In the genomic region with DNA sequence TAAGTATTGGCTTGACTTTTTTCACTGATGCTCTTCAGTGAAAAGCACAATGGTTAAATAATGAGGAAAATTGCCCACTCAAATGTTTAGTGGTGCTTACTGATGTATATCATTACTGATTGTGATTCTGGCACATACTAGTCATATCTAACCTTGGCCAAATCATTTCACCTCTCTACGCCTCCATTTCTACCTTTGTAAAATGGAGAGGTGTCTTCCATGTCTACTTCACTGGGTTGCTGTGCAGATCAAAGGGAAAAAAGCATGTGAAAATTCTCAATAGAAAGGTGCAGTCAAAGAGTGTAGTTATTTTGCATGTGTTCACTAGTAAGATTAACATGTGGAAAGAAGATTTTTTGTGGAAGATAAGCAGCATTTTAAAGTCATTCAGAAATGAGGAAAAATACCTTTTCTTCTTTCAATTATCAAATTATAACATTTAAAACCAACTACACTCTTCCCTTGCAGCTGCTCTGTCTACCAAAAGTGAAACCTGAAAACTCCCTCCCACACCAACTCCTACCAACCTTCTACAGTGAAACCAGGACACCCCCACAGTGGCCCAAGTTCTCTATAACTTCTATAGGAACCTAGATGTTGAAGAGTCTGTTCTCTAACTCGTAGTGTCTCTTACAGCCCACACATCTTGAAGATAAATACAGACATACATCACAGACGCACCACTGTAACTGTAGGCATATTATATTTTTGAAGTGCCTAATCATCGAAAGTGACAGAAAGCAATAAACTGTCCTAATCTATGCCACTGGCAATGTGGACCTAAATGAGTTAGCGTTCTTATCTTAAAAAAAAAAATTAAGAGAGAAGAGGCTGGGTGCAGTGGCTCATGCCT, we compare ENCODE assay signal across 8 cellular contexts. TPM values are rescaled to one million over a fixed set of nuclear protein-coding genes. Genes with fewer than 3 reads are reported as not detected.
DNase-seq lines count a peak whose midpoint lies in the region; ATAC-seq lines count a peak whose summit lies in the region.

No MANE protein-coding gene starts in this region.

- peak; percentile 47 for ATAC-seq in GM19468 (IDR thresholded peaks at IDR 0.05; ENCODE audit: extremely low read depth, unreplicated experiment)
- peak; percentile 80 for ATAC-seq in HG03520 (IDR thresholded peaks at IDR 0.05; ENCODE audit: unreplicated experiment)

- H3K9me3 Mint-ChIP-seq in CD8-positive, alpha-beta memory T cell = no peaks in the 10 kb centered on the region
- H3K9me3 Mint-ChIP-seq in activated T-helper 2 cell treated with anti-CD3 and anti-CD28 coated beads, Interferon-gamma antibody, Interleukin-2, Interleukin-4, amounts not matched to agents 10 μg/mL and 5 μg/mL and 100 μg/mL, durations not matched to agents 14 hours and 24 hours and 36 hours = no peaks in the 10 kb centered on the region

- CTCF ChIA-PET in CD8-positive, alpha-beta memory T cell (lab: Charles Lee) = interaction anchor here (1.2 to 6.4 kb wide), 6 partner anchors 11 to 331 kb away, joined by 3 to 51 read pairs (median 4); a partner anchor contains a TSS

- peaks cover 55% of the 10 kb centered on the region for H3K4me1 ChIP-seq in CD8-positive, alpha-beta memory T cell (ENCODE audit: insufficient read depth, low read length)

- no peaks in the 10 kb centered on the region for H3K9me3 ChIP-seq in CD8-positive, alpha-beta memory T cell (ENCODE audit: low read length)

- POLR2A ChIA-PET in CD8-positive, alpha-beta memory T cell (lab: Charles Lee) = no interaction called here

- peak overlapping the region; percentile 80 to 97 (median 91) for H3K27ac Mint-ChIP-seq in CD8-positive, alpha-beta memory T cell
- peak overlapping the region; percentile 94 for H3K27ac Mint-ChIP-seq in activated T-helper 2 cell treated with anti-CD3 and anti-CD28 coated beads, Interferon-gamma antibody, Interleukin-2, Interleukin-4, amounts not matched to agents 10 μg/mL and 5 μg/mL and 100 μg/mL, durations not matched to agents 14 hours and 24 hours and 36 hours

- peak overlapping the region; percentile 60 for H3K4me3 ChIP-seq in CD8-positive, alpha-beta memory T cell (ENCODE audit: low read length)

- intact Hi-C loops in activated T-helper 2 cell treated with anti-CD3 and anti-CD28 coated beads, Interferon-gamma antibody, Interleukin-2, Interleukin-4, amounts not matched to agents 10 μg/mL and 5 μg/mL and 100 μg/mL, durations not matched to agents 14 hours and 24 hours and 36 hours (cut with micrococcal nuclease) = loop anchor here (1.0 to 5.0 kb wide), 11 partner anchors 15 to 841 kb away; a partner anchor contains a TSS

- no peaks in the 10 kb centered on the region for H3K36me3 ChIP-seq in CD8-positive, alpha-beta memory T cell (ENCODE audit: insufficient read depth, low read length)

- peak overlapping the region; percentile 89 to 96 (median 95) for H3K4me3 Mint-ChIP-seq in CD8-positive, alpha-beta memory T cell
- peak overlapping the region; percentile 84 for H3K4me3 Mint-ChIP-seq in activated T-helper 2 cell treated with anti-CD3 and anti-CD28 coated beads, Interferon-gamma antibody, Interleukin-2, Interleukin-4, amounts not matched to agents 10 μg/mL and 5 μg/mL and 100 μg/mL, durations not matched to agents 14 hours and 24 hours and 36 hours (ENCODE audit: low read depth)

- H3K4me1 Mint-ChIP-seq in CD8-positive, alpha-beta memory T cell = peaks cover 66 to 94% (median 93%) of the 10 kb centered on the region in 3 donors
- H3K4me1 Mint-ChIP-seq in activated T-helper 2 cell treated with anti-CD3 and anti-CD28 coated beads, Interferon-gamma antibody, Interleukin-2, Interleukin-4, amounts not matched to agents 10 μg/mL and 5 μg/mL and 100 μg/mL, durations not matched to agents 14 hours and 24 hours and 36 hours (ENCODE audit: low read depth) = peaks cover 73% of the 10 kb centered on the region

- H3K27me3 ChIP-seq in CD8-positive, alpha-beta memory T cell (ENCODE audit: insufficient read depth, low read length, poor library complexity, severe bottlenecking) = no peaks in the 10 kb centered on the region

- no peaks in the 10 kb centered on the region for H3K27me3 Mint-ChIP-seq in CD8-positive, alpha-beta memory T cell
- H3K27me3 Mint-ChIP-seq in activated T-helper 2 cell treated with anti-CD3 and anti-CD28 coated beads, Interferon-gamma antibody, Interleukin-2, Interleukin-4, amounts not matched to agents 10 μg/mL and 5 μg/mL and 100 μg/mL, durations not matched to agents 14 hours and 24 hours and 36 hours (ENCODE audit: low read depth) = no peaks in the 10 kb centered on the region

- H3K27ac ChIP-seq in CD8-positive, alpha-beta memory T cell (ENCODE audit: low read depth, low read length) = peak overlapping the region; percentile 45

- peak in 3 of 5 donors; percentile 39 to 56 (median 55) for DNase-seq in CD8-positive, alpha-beta memory T cell
- peak; percentile 34 for DNase-seq in activated T-helper 2 cell treated with anti-CD3 and anti-CD28 coated beads, Interferon-gamma antibody, Interleukin-2, Interleukin-4, amounts not matched to agents 10 μg/mL and 5 μg/mL and 100 μg/mL, durations not matched to agents 14 hours and 24 hours and 36 hours (ENCODE audit: low spot score)
- peak; percentile 71 for DNase-seq in stimulated activated CD4-positive, alpha-beta T cell treated with anti-CD3 and anti-CD28 coated beads, Interleukin-4, amount 100 ng/mL, for 24 hours
- DNase-seq in superior temporal gyrus (ENCODE audit: extremely low spot score) = no peak
- no peak for DNase-seq in RKO (ENCODE audit: low spot score)
- no peak for DNase-seq in NCI-H2196 treated with DMSO at 0.1 percent for 48 hours (lab: John Stamatoyannopoulos, UW; ENCODE audit: unreplicated experiment)

- H3K36me3 Mint-ChIP-seq in CD8-positive, alpha-beta memory T cell = peaks cover 0 to 15% (median 0%) of the 10 kb centered on the region in 3 donors
- peaks cover 7% of the 10 kb centered on the region for H3K36me3 Mint-ChIP-seq in activated T-helper 2 cell treated with anti-CD3 and anti-CD28 coated beads, Interferon-gamma antibody, Interleukin-2, Interleukin-4, amounts not matched to agents 10 μg/mL and 5 μg/mL and 100 μg/mL, durations not matched to agents 14 hours and 24 hours and 36 hours (ENCODE audit: low read depth)

RNA-seq across cellular contexts. Expression of a gene that starts 1.4 kb away (rescaled TPM):
- 1 to 10 TPM; 3.5 TPM for total RNA-seq in CD8-positive, alpha-beta memory T cell
- 14.3 TPM for polyA plus RNA-seq in CD8-positive, alpha-beta memory T cell
- total RNA-seq in activated T-helper 2 cell treated with anti-CD3 and anti-CD28 coated beads, Interferon-gamma antibody, Interleukin-2, Interleukin-4, amounts not matched to agents 10 μg/mL and 5 μg/mL and 100 μg/mL, durations not matched to agents 14 hours and 24 hours and 36 hours = 3.4 and 4.1 TPM in 2 replicates

RNA-seq across cellular contexts. Expression of a gene that starts 17.2 kb away (rescaled TPM):
- total RNA-seq in CD8-positive, alpha-beta memory T cell = 10 to 100 TPM; 29.3 to 29.4 TPM
- polyA plus RNA-seq in CD8-positive, alpha-beta memory T cell = 23.9 TPM
- 17.6 and 22.7 TPM in 2 replicates for total RNA-seq in activated T-helper 2 cell treated with anti-CD3 and anti-CD28 coated beads, Interferon-gamma antibody, Interleukin-2, Interleukin-4, amounts not matched to agents 10 μg/mL and 5 μg/mL and 100 μg/mL, durations not matched to agents 14 hours and 24 hours and 36 hours

Comparison
In these comparisons a context has a peak if more than half of its experiments do, and no peak if none do; other contexts are left out.
1. DNase-seq: peak in CD8-positive, alpha-beta memory T cell (3 of 5), activated T-helper 2 cell treated with anti-CD3 and anti-CD28 coated beads, Interferon-gamma antibody, Interleukin-2, Interleukin-4, amounts not matched to agents 10 μg/mL and 5 μg/mL and 100 μg/mL, durations not matched to agents 14 hours and 24 hours and 36 hours (single experiment) and stimulated activated CD4-positive, alpha-beta T cell treated with anti-CD3 and anti-CD28 coated beads, Interleukin-4, amount 100 ng/mL, for 24 hours (single experiment); none in superior temporal gyrus (single experiment), RKO (single experiment) and NCI-H2196 treated with DMSO at 0.1 percent for 48 hours (single experiment).